ENCODE assay signal across 17 cellular contexts in the genomic region with DNA sequence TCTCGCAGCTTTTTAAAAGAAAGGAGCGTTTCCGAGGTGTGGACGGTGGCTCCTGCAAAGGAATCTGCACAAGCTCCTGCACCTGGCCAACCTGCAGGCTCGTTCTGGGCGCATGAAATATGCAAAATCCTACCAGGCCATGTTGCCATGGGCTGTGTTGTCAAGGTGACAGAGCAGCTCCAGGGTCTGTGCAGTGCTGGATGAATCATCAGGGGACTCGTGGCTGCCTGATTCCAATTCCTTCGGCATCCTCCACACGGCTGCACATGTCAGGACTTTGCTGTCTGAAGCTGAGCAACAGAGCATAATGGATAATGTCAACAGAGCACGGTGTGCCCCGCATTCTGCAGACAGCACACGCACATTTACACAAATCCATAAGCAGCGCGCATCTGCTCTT.
DNase-seq lines count a peak whose midpoint lies in the region; ATAC-seq and TF ChIP-seq lines count a peak whose summit lies in the region.
"Had no signal": no experiment of that assay in that cellular context is flagged by ENCODE, and none has a peak within 500 bp of the region (broad histone marks: within the 10 kb centered on the region; RNA-seq: fewer than 3 reads in every experiment).

No MANE protein-coding gene starts in this region.

- H3K4me1 Mint-ChIP-seq in neural progenitor cell = peaks cover 34% of the 10 kb centered on the region
- H3K4me1 Mint-ChIP-seq: central memory CD8-positive, alpha-beta T cell had no signal

- H3K36me3 ChIP-seq in endocrine pancreas (ENCODE audit: control insufficient read depth, insufficient read depth, low read length) (no peaks in the 10 kb centered on the region), neural progenitor cell (no peaks in the 10 kb centered on the region)
- H3K36me3 ChIP-seq in effector memory CD4-positive, alpha-beta T cell (ENCODE audit: control insufficient read depth, insufficient read depth, low read length) = peaks cover 5% of the 10 kb centered on the region
- H3K36me3 ChIP-seq: right atrium auricular region had no signal

- peak overlapping the region; percentile 95 for H3K27ac Mint-ChIP-seq in neural progenitor cell
- H3K27ac Mint-ChIP-seq: T-helper 17 cell had no signal

- no peaks in the 10 kb centered on the region for H3K79me2 ChIP-seq in neural progenitor cell (ENCODE audit: low read depth)

- H3K27me3 Mint-ChIP-seq in neural progenitor cell (ENCODE audit: insufficient read depth, low read depth) = peaks cover 12% of the 10 kb centered on the region
- H3K27me3 Mint-ChIP-seq: central memory CD8-positive, alpha-beta T cell; T-helper 17 cell had no signal

- peak overlapping the region; percentile 2 for H3K4me3 Mint-ChIP-seq in neural progenitor cell
- H3K4me3 Mint-ChIP-seq: central memory CD8-positive, alpha-beta T cell; T-helper 17 cell had no signal

- H3K27ac ChIP-seq in neural progenitor cell = no peak overlapping the region
- no peak overlapping the region for H3K27ac ChIP-seq in effector memory CD4-positive, alpha-beta T cell (ENCODE audit: insufficient read depth, low read length, poor library complexity, severe bottlenecking)
- H3K27ac ChIP-seq: PC-9, right atrium auricular region had no signal

- H3K9ac ChIP-seq in endocrine pancreas (ENCODE audit: control insufficient read depth, insufficient read depth, low read length) = no peak overlapping the region
- no peak overlapping the region for H3K9ac ChIP-seq in neural progenitor cell

- TF ChIP-seq CTCF in neural progenitor cell (IDR thresholded peaks at IDR 0.05) = no peak

- H3F3A ChIP-seq in neural progenitor cell (ENCODE audit: low read depth) = no peaks in the 10 kb centered on the region

- H2AFZ ChIP-seq in neural progenitor cell (replicated peaks) = no peak overlapping the region
- H2AFZ ChIP-seq: PC-9 had no signal

- ATAC-seq in GM19395 (IDR thresholded peaks at IDR 0.05; ENCODE audit: unreplicated experiment) = no peak
- ATAC-seq: mucosa of descending colon, T-helper 17 cell had no signal

- peak; percentile 9 for DNase-seq in COLO668 (lab: John Stamatoyannopoulos, UW; ENCODE audit: unreplicated experiment)
- DNase-seq in NCI-H2171 treated with DMSO at 0.1 percent for 48 hours (lab: John Stamatoyannopoulos, UW) = peak; percentile 85
- no peak for DNase-seq in neural progenitor cell (ENCODE audit: low spot score)
- DNase-seq in effector memory CD4-positive, alpha-beta T cell = no peak
- DNase-seq in DMS53 treated with DMSO at 0.1 percent for 48 hours (lab: John Stamatoyannopoulos, UW; ENCODE audit: unreplicated experiment) = no peak
- DNase-seq in NCI-H146 treated with DMSO at 0.1 percent for 48 hours (lab: John Stamatoyannopoulos, UW; ENCODE audit: unreplicated experiment) = no peak
- DNase-seq: activated gamma-delta T cell; DMS153; mucosa of descending colon; NCI-H2107; PC-9; stimulated activated CD4-positive, alpha-beta T cell treated with anti-CD3 and anti-CD28 coated beads, Interleukin-2, amount 100 ng/mL, for 48 hours; T-helper 17 cell had no signal

- peaks cover 64% of the 10 kb centered on the region for H4K20me1 ChIP-seq in neural progenitor cell (ENCODE audit: low read depth)

- no peaks in the 10 kb centered on the region for H3K4me1 ChIP-seq in endocrine pancreas (ENCODE audit: control insufficient read depth, insufficient read depth, low read length)
- no peaks in the 10 kb centered on the region for H3K4me1 ChIP-seq in neural progenitor cell
- H3K4me1 ChIP-seq in effector memory CD4-positive, alpha-beta T cell (ENCODE audit: control insufficient read depth, insufficient read depth, low read length, poor library complexity, severe bottlenecking) = no peaks in the 10 kb centered on the region
- H3K4me1 ChIP-seq: right atrium auricular region had no signal

- no peak overlapping the region for H3K4me2 ChIP-seq in neural progenitor cell
- H3K4me2 ChIP-seq: PC-9 had no signal

- H3K9me3 Mint-ChIP-seq in neural progenitor cell = no peaks in the 10 kb centered on the region
- H3K9me3 Mint-ChIP-seq: central memory CD8-positive, alpha-beta T cell had no signal

- H3K27me3 ChIP-seq in endocrine pancreas (ENCODE audit: control insufficient read depth, insufficient read depth, low read length) = no peaks in the 10 kb centered on the region
- H3K27me3 ChIP-seq in neural progenitor cell = peaks cover 42% of the 10 kb centered on the region
- no peaks in the 10 kb centered on the region for H3K27me3 ChIP-seq in effector memory CD4-positive, alpha-beta T cell (replicated peaks; ENCODE audit: control insufficient read depth, insufficient read depth, low read length, poor library complexity, severe bottlenecking)
- H3K27me3 ChIP-seq: right atrium auricular region had no signal

- peaks cover 11% of the 10 kb centered on the region for H3K36me3 Mint-ChIP-seq in neural progenitor cell

- H3K9me3 ChIP-seq in endocrine pancreas (ENCODE audit: control insufficient read depth, low read length) = no peaks in the 10 kb centered on the region
- H3K9me3 ChIP-seq in neural progenitor cell (ENCODE audit: low read depth) = no peaks in the 10 kb centered on the region
- no peaks in the 10 kb centered on the region for H3K9me3 ChIP-seq in effector memory CD4-positive, alpha-beta T cell (ENCODE audit: control insufficient read depth, low read length)
- H3K9me3 ChIP-seq: mucosa of descending colon, right atrium auricular region had no signal

- H3K4me3 ChIP-seq in endocrine pancreas (ENCODE audit: control insufficient read depth, insufficient read depth, low read length) (peak overlapping the region; percentile 65), neural progenitor cell (no peak overlapping the region)
- no peak overlapping the region for H3K4me3 ChIP-seq in effector memory CD4-positive, alpha-beta T cell (ENCODE audit: insufficient read depth, low read depth, low read length, poor library complexity, severe bottlenecking)
- H3K4me3 ChIP-seq: mucosa of descending colon, PC-9, right atrium auricular region had no signal

Comparison
In these comparisons a context has a peak if more than half of its experiments do, and no peak if none do; other contexts are left out.
1. DNase-seq: peak in COLO668 (single experiment) and NCI-H2171 treated with DMSO at 0.1 percent for 48 hours (single experiment); none in neural progenitor cell (single experiment), effector memory CD4-positive, alpha-beta T cell (0 of 3), DMS53 treated with DMSO at 0.1 percent for 48 hours (single experiment) and NCI-H146 treated with DMSO at 0.1 percent for 48 hours (single experiment).